ENCODE assay signal across 24 cellular contexts in the genomic region with DNA sequence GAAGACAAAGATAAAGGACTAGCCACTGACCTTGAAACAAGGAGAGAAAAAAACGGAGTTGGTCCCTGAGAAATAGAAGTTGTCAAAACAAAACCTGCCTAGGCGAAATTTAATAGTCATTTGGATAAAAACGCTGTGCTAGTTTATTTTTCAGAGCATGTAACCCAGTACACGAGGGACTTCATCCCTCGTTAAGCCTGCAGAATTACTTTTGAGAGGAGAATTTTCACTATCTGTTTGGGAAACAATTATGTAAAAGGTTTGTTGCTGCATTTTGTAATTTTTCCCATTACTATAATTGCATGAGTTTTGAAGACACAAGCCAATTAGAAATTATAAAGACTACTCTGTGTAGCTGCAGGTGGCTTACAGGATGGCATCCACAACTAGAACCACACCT.
"Had no signal": no experiment of that assay in that cellular context is flagged by ENCODE, and none has a peak within 500 bp of the region (broad histone marks: within the 10 kb centered on the region; RNA-seq: fewer than 3 reads in every experiment).

No MANE protein-coding gene starts in this region.

- H3K4me1 Mint-ChIP-seq: T-cell had no signal

- H3K27me3 ChIP-seq: MG63 had no signal

- H3K4me2 ChIP-seq: SK-N-SH had no signal

- H3K9me3 ChIP-seq: MG63, SK-N-SH had no signal

- DNase-seq: IMR-90, Karpas-422, KG1, MG63, NCI-H1092, NCI-H1417, NCI-H187, NCI-H2029 treated with DMSO at 0.1 percent for 48 hours, NCI-H2107, NCI-H2171 treated with DMSO at 0.1 percent for 48 hours, NCI-H345, NCI-H446 treated with DMSO at 0.1 percent for 48 hours, NCI-H510A treated with DMSO at 0.1 percent for 48 hours, NCI-H526, NCI-H82, PC-3, SHP77, SK-N-SH, SW 1271, T-cell had no signal

- H3K4me3 Mint-ChIP-seq: T-cell; T-helper 1 cell treated with Interleukin-12 subunit alpha and Interleukin-12 subunit beta and Interleukin-4 antibody, amounts not matched to agents 30 μg/mL and 1 μg/mL, for 36 hours had no signal

- H3K36me3 ChIP-seq: MG63 had no signal

- H3K9me3 Mint-ChIP-seq: T-helper 1 cell treated with Interleukin-12 subunit alpha and Interleukin-12 subunit beta and Interleukin-4 antibody, amounts not matched to agents 30 μg/mL and 1 μg/mL, for 36 hours had no signal

- H3K27ac ChIP-seq: RWPE1 had no signal

- H3K4me3 ChIP-seq: MG63 had no signal

- H3K27ac Mint-ChIP-seq: T-cell; T-helper 1 cell treated with Interleukin-12 subunit alpha and Interleukin-12 subunit beta and Interleukin-4 antibody, amounts not matched to agents 30 μg/mL and 1 μg/mL, for 36 hours had no signal

- H3K36me3 Mint-ChIP-seq: T-cell had no signal

- ATAC-seq: HepG2, Panc1, PC-3, T-cell had no signal

- H3K9ac ChIP-seq: SK-N-SH had no signal
